Comparison of ENCODE assay signal across 3 cellular contexts in genomic region chr9:87447547-87448432, GRCh38.
A peak's percentile ranks its signal among the peaks of the same experiment; 100 is the strongest.
TF ChIP-seq lines count a peak whose summit lies in the region.

No MANE protein-coding gene starts in this region.

TF ChIP-seq in SK-N-SH, 30 proteins besides CTCF, POLR2A, EP300 and RAD21:
- TF ChIP-seq IRF3 (IDR thresholded peaks at IDR 0.05; ENCODE audit: low read depth, low read length) (no peak), GATA2 (CRISPR knock-in tag; IDR thresholded peaks at IDR 0.05) (peak; percentile 56)

TF ChIP-seq in SK-N-SH treated with all-trans-retinoic acid at 6 μM for 48 hours, 23 proteins besides CTCF, POLR2A, EP300 and RAD21:
- TF ChIP-seq ZNF565 (CRISPR knock-in tag; conservative IDR thresholded peaks at IDR 0.05; ENCODE audit: low read depth) (no peak), ESRRG (CRISPR knock-in tag; IDR thresholded peaks at IDR 0.05) (no peak), PATZ1 (CRISPR knock-in tag; IDR thresholded peaks at IDR 0.05; ENCODE audit: borderline replicate concordance) (no peak), GLIS3 (CRISPR knock-in tag; IDR thresholded peaks at IDR 0.05) (no peak), ZC3H10 (CRISPR knock-in tag; IDR thresholded peaks at IDR 0.05) (no peak), TSHZ2 (CRISPR knock-in tag; IDR thresholded peaks at IDR 0.05) (no peak), SNAI2 (CRISPR knock-in tag; IDR thresholded peaks at IDR 0.05) (no peak), CREB5 (CRISPR knock-in tag; IDR thresholded peaks at IDR 0.05; ENCODE audit: low read depth) (no peak), ZNF8 (CRISPR knock-in tag; IDR thresholded peaks at IDR 0.05) (no peak), ISL1 (CRISPR knock-in tag; IDR thresholded peaks at IDR 0.05) (no peak), PPARA (CRISPR knock-in tag; IDR thresholded peaks at IDR 0.05; ENCODE audit: borderline replicate concordance) (no peak), OSR1 (CRISPR knock-in tag; IDR thresholded peaks at IDR 0.05) (no peak), TOX (CRISPR knock-in tag; IDR thresholded peaks at IDR 0.05; ENCODE audit: borderline replicate concordance) (no peak), ZNF70 (CRISPR knock-in tag; IDR thresholded peaks at IDR 0.05) (no peak), TCF4 (CRISPR knock-in tag; IDR thresholded peaks at IDR 0.05; ENCODE audit: borderline replicate concordance) (no peak), ARNTL (CRISPR knock-in tag; IDR thresholded peaks at IDR 0.05; ENCODE audit: borderline replicate concordance, low read depth) (no peak)

TF ChIP-seq in HepG2, 621 proteins besides CTCF, POLR2A, EP300 and RAD21:
- TF ChIP-seq ZNF75D (CRISPR knock-in tag; IDR thresholded peaks at IDR 0.05; ENCODE audit: borderline replicate concordance) (no peak), NR2C2 (CRISPR knock-in tag; IDR thresholded peaks at IDR 0.05; ENCODE audit: borderline replicate concordance) (no peak)
